9 cellular contexts compared by ENCODE assay signal in genomic region chr12:18139989-18140596, GRCh38. TPM values are rescaled to one million over a fixed set of nuclear protein-coding genes. Genes with fewer than 3 reads are reported as not detected.
A peak's percentile ranks its signal among the peaks of the same experiment; 100 is the strongest.
DNase-seq lines count a peak whose midpoint lies in the region; ATAC-seq and TF ChIP-seq lines count a peak whose summit lies in the region.
"Had no signal": no experiment of that assay in that cellular context is flagged by ENCODE, and none has a peak within 500 bp of the region (broad histone marks: within the 10 kb centered on the region; RNA-seq: fewer than 3 reads in every experiment).

No MANE protein-coding gene starts in this region.

- no peaks in the 10 kb centered on the region for H3K27me3 Mint-ChIP-seq in activated T-helper 2 cell treated with anti-CD3 and anti-CD28 coated beads, Interferon-gamma antibody, Interleukin-2, Interleukin-4, amounts not matched to agents 10 μg/mL and 5 μg/mL and 100 μg/mL, durations not matched to agents 14 hours and 24 hours and 36 hours (ENCODE audit: low read depth)
- H3K27me3 Mint-ChIP-seq: central memory CD8-positive, alpha-beta T cell had no signal

- H3K27me3 ChIP-seq in mammary epithelial cell (ENCODE audit: insufficient read depth, low read length), result no peaks in the 10 kb centered on the region

- dilution Hi-C loops in mammary epithelial cell (cut with HindIII; ENCODE audit: low sequenced_read_pairs), result no loop called here

- DNase-seq in ACHN (peak; percentile 66), NCI-H1417 treated with DMSO at 0.1 percent for 48 hours (lab: John Stamatoyannopoulos, UW) (peak; percentile 51), mammary epithelial cell (peak; percentile 9), myocyte (ENCODE audit: low read depth) (peak; percentile 39)
- no peak for DNase-seq in activated naive CD4-positive, alpha-beta T cell treated with Interleukin-2 at 50 U/mL for 16 hours
- no peak for DNase-seq in activated T-helper 2 cell treated with anti-CD3 and anti-CD28 coated beads, Interferon-gamma antibody, Interleukin-2, Interleukin-4, amounts not matched to agents 10 μg/mL and 5 μg/mL and 100 μg/mL, durations not matched to agents 14 hours and 24 hours and 36 hours (ENCODE audit: low spot score)

- no peak overlapping the region for H3K4me3 Mint-ChIP-seq in activated T-helper 2 cell treated with anti-CD3 and anti-CD28 coated beads, Interferon-gamma antibody, Interleukin-2, Interleukin-4, amounts not matched to agents 10 μg/mL and 5 μg/mL and 100 μg/mL, durations not matched to agents 14 hours and 24 hours and 36 hours (ENCODE audit: low read depth)
- H3K4me3 Mint-ChIP-seq: central memory CD8-positive, alpha-beta T cell had no signal

- no peaks in the 10 kb centered on the region for H3K9me3 Mint-ChIP-seq in activated T-helper 2 cell treated with anti-CD3 and anti-CD28 coated beads, Interferon-gamma antibody, Interleukin-2, Interleukin-4, amounts not matched to agents 10 μg/mL and 5 μg/mL and 100 μg/mL, durations not matched to agents 14 hours and 24 hours and 36 hours
- H3K9me3 Mint-ChIP-seq: central memory CD8-positive, alpha-beta T cell had no signal

- no peaks in the 10 kb centered on the region for H3K36me3 ChIP-seq in mammary epithelial cell (ENCODE audit: insufficient read depth, low read length)

- BruUV-seq in mammary epithelial cell (replicated peaks; lab: Mats Ljungman, UMichigan), result no TSS peak

- no peaks in the 10 kb centered on the region for H3K4me1 Mint-ChIP-seq in activated T-helper 2 cell treated with anti-CD3 and anti-CD28 coated beads, Interferon-gamma antibody, Interleukin-2, Interleukin-4, amounts not matched to agents 10 μg/mL and 5 μg/mL and 100 μg/mL, durations not matched to agents 14 hours and 24 hours and 36 hours (ENCODE audit: low read depth)
- H3K4me1 Mint-ChIP-seq: central memory CD8-positive, alpha-beta T cell had no signal

- H3K79me2 ChIP-seq in mammary epithelial cell (ENCODE audit: insufficient read depth, low read length), result no peaks in the 10 kb centered on the region

- H3K27ac Mint-ChIP-seq in activated T-helper 2 cell treated with anti-CD3 and anti-CD28 coated beads, Interferon-gamma antibody, Interleukin-2, Interleukin-4, amounts not matched to agents 10 μg/mL and 5 μg/mL and 100 μg/mL, durations not matched to agents 14 hours and 24 hours and 36 hours, result no peak overlapping the region

- WGBS in mammary epithelial cell (ENCODE audit: low coverage, missing lambda C conversion rate), result 0% methylated on average over 1 of the region's 1 CpG

- H2AFZ ChIP-seq in mammary epithelial cell (ENCODE audit: low read depth, low read length), result no peak overlapping the region

- H3K9me3 ChIP-seq in mammary epithelial cell (replicated peaks; ENCODE audit: insufficient read depth, low read length), result no peaks in the 10 kb centered on the region

- intact Hi-C loops in mammary epithelial cell (cut with micrococcal nuclease), result loop anchor here (1.0 to 5.0 kb wide), 3 partner anchors 84 to 1502 kb away; no protein-coding TSS in a partner anchor
- intact Hi-C loops in activated T-helper 2 cell treated with anti-CD3 and anti-CD28 coated beads, Interferon-gamma antibody, Interleukin-2, Interleukin-4, amounts not matched to agents 10 μg/mL and 5 μg/mL and 100 μg/mL, durations not matched to agents 14 hours and 24 hours and 36 hours (cut with micrococcal nuclease), result loop anchor here (2.0 kb wide), 1 partner anchor 1047 kb away; no protein-coding TSS in a partner anchor

- no peak overlapping the region for H3K27ac ChIP-seq in mammary epithelial cell (ENCODE audit: insufficient read depth, low read depth, low read length)

- H4K20me1 ChIP-seq in mammary epithelial cell (ENCODE audit: insufficient read depth, low read length), result no peaks in the 10 kb centered on the region

- no peak overlapping the region for H3K9ac ChIP-seq in mammary epithelial cell (ENCODE audit: insufficient read depth, low read length)

- in situ Hi-C loops in ACHN (cut with HindIII; ENCODE audit: low pct_ligation_motif_present, low pct_unique_long_range_greater_than_20kb, low sequenced_read_pairs) (no loop called here), mammary epithelial cell (cut with MboI; ENCODE audit: low sequenced_read_pairs in 2 of 2) (loop anchor here (10.0 kb wide), 2 partner anchors 75 to 85 kb away; no protein-coding TSS in a partner anchor)

- ATAC-seq in GM18519 (IDR thresholded peaks at IDR 0.05; ENCODE audit: low FRiP score, unreplicated experiment), result peak; percentile 64
- no peak for ATAC-seq in GM19328 (IDR thresholded peaks at IDR 0.05; ENCODE audit: unreplicated experiment)

- no peak overlapping the region for H3K4me3 ChIP-seq in mammary epithelial cell (replicated peaks in 1 of 3; ENCODE audit: insufficient read depth in 1 of 3, low read depth in 2 of 3, low read length in 3 of 3)

- peaks cover 12% of the 10 kb centered on the region for H3K4me1 ChIP-seq in mammary epithelial cell (ENCODE audit: insufficient read depth, low read length)

- peak; percentile 55 to 59 for TF ChIP-seq CTCF in mammary epithelial cell (conservative IDR thresholded peaks at IDR 0.05 in 1 of 2, IDR thresholded peaks at IDR 0.05 in 1 of 2; ENCODE audit: extremely low read depth in 1 of 2, insufficient read depth in 1 of 2, low read depth in 1 of 2, low read length in 2 of 2)

- CTCF ChIA-PET in mammary epithelial cell (lab: Charles Lee; ENCODE audit: low non-redundant PET), result no interaction called here

- no peaks in the 10 kb centered on the region for H3K36me3 Mint-ChIP-seq in activated T-helper 2 cell treated with anti-CD3 and anti-CD28 coated beads, Interferon-gamma antibody, Interleukin-2, Interleukin-4, amounts not matched to agents 10 μg/mL and 5 μg/mL and 100 μg/mL, durations not matched to agents 14 hours and 24 hours and 36 hours (ENCODE audit: low read depth)

- H3K4me2 ChIP-seq in mammary epithelial cell (ENCODE audit: insufficient read depth, low read depth, low read length), result no peak overlapping the region

RNA-seq across cellular contexts. Expression of gene RERGL, which starts 50.1 kb away (rescaled TPM):
- total RNA-seq in mammary epithelial cell (under 1 TPM; 0.47 to 0.83 TPM), myocyte (not detected in 2 replicates)
- polyA plus RNA-seq in mammary epithelial cell, result 0.20 TPM
- polyA minus RNA-seq in mammary epithelial cell, result not detected
- not detected for polyA plus RNA-seq in myocyte (2012)
- total RNA-seq in activated T-helper 2 cell treated with anti-CD3 and anti-CD28 coated beads, Interferon-gamma antibody, Interleukin-2, Interleukin-4, amounts not matched to agents 10 μg/mL and 5 μg/mL and 100 μg/mL, durations not matched to agents 14 hours and 24 hours and 36 hours, result not detected in 2 replicates

Comparison
In these comparisons a context has a peak if more than half of its experiments do, and no peak if none do; other contexts are left out.
1. DNase-seq: peak in ACHN (single experiment), NCI-H1417 treated with DMSO at 0.1 percent for 48 hours (single experiment), mammary epithelial cell (single experiment) and myocyte (single experiment); none in activated naive CD4-positive, alpha-beta T cell treated with Interleukin-2 at 50 U/mL for 16 hours (single experiment) and activated T-helper 2 cell treated with anti-CD3 and anti-CD28 coated beads, Interferon-gamma antibody, Interleukin-2, Interleukin-4, amounts not matched to agents 10 μg/mL and 5 μg/mL and 100 μg/mL, durations not matched to agents 14 hours and 24 hours and 36 hours (single experiment).